ENCODE assay signal across 23 cellular contexts in the genomic region with DNA sequence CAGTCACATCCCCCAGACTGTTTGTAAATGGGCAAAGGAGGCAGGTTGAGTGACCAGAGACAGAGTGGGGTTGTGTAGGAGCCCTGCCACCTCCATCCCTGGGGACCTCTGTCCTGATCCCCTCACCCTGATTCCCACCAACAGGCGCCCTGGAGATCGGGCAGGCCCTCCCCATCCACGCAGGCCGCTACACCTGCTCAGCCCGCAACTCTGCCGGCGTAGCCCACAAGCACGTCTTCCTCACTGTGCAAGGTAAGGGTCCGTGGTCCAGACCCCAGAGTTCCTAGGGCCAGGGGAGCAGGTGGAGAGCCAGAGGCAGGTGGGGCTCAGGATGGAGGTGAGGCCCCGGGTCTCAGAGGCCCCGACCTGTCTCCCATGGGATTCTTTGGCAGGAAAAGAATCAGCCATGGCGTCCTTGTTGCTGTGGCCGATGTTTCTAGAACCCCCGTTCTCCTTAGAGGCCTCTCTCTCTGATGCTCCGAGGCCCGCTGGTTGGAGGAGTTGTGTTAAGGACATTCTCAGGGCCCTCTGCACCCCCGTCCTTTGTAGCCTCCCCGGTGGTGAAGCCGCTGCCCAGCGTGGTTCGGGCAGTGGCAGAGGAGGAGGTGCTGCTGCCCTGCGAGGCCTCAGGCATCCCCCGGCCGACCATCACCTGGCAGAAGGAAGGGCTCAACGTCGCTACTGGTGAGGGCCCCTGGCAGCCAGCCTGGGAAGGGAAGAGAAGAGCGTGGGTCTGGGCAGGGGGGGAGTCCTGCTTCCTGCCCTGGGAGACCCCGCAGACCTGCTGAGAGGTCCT. TPM values are rescaled to one million over a fixed set of nuclear protein-coding genes. Genes with fewer than 3 reads are reported as not detected.
DNase-seq lines count a peak whose midpoint lies in the region; ATAC-seq lines count a peak whose summit lies in the region.
"Had no signal": no experiment of that assay in that cellular context is flagged by ENCODE, and none has a peak within 500 bp of the region (broad histone marks: within the 10 kb centered on the region; RNA-seq: fewer than 3 reads in every experiment).

No MANE protein-coding gene starts in this region.

- peak overlapping the region; percentile 81 for H2AK5ac ChIP-seq in neuronal stem cell (ENCODE audit: low read depth, low read length)

- H3K79me1 ChIP-seq in neuronal stem cell (ENCODE audit: low read depth, low read length), result no peaks in the 10 kb centered on the region

- H3K9ac ChIP-seq in HUES64 (ENCODE audit: low read depth, low read length) (peak overlapping the region; percentile 5; the same call in 1 of the 2 replicates), neuronal stem cell (ENCODE audit: low read depth, low read length, poor library complexity) (peak overlapping the region; percentile 77)
- H3K9ac ChIP-seq: BLaER1 had no signal

- H3K36me3 ChIP-seq in HUES64 (ENCODE audit: insufficient read depth, low read length), result no peaks in the 10 kb centered on the region
- no peaks in the 10 kb centered on the region for H3K36me3 ChIP-seq in neuronal stem cell (replicated peaks in 1 of 2; ENCODE audit: control insufficient read depth in 2 of 2, insufficient read depth in 2 of 2, low read length in 2 of 2)
- H3K36me3 ChIP-seq: BE2C, BLaER1 had no signal

- peak overlapping the region; percentile 60 for H3K23ac ChIP-seq in neuronal stem cell (ENCODE audit: low read depth, low read length, poor library complexity)

- H3K9me3 ChIP-seq in HUES64 (ENCODE audit: insufficient read depth, low read depth, low read length) (no peaks in the 10 kb centered on the region), neuronal stem cell (replicated peaks in 1 of 2; ENCODE audit: control insufficient read depth in 2 of 2, insufficient read depth in 1 of 2, low read depth in 1 of 2, low read length in 2 of 2) (no peaks in the 10 kb centered on the region)
- H3K9me3 ChIP-seq: BE2C, BLaER1 had no signal

- H3K27me3 ChIP-seq in HUES64 (ENCODE audit: insufficient read depth, low read length), result no peaks in the 10 kb centered on the region
- peaks cover 0 to 28% (median 0%) of the 10 kb centered on the region in 3 experiments for H3K27me3 ChIP-seq in neuronal stem cell (ENCODE audit: control insufficient read depth in 3 of 3, insufficient read depth in 3 of 3, low read depth in 1 of 3, low read length in 3 of 3)
- H3K27me3 ChIP-seq: BE2C, BLaER1 had no signal

- no peak overlapping the region for H3K4ac ChIP-seq in neuronal stem cell (ENCODE audit: low read length)

- ATAC-seq in HG03439 (IDR thresholded peaks at IDR 0.05; ENCODE audit: unreplicated experiment), result no peak
- ATAC-seq in HG02840 (IDR thresholded peaks at IDR 0.05; ENCODE audit: low FRiP score, unreplicated experiment), result no peak
- no peak for ATAC-seq in HG02870 (IDR thresholded peaks at IDR 0.05; ENCODE audit: unreplicated experiment)
- ATAC-seq: GM12878 had no signal

- H2BK15ac ChIP-seq in neuronal stem cell (ENCODE audit: low read length), result peak overlapping the region; percentile 39

- WGBS in HUES64, result 93% methylated on average over 28 of the region's 28 CpGs
- WGBS in neuronal stem cell (ENCODE audit: extremely low coverage in 2 of 2, insufficient read length in 2 of 2, insufficient replicate concordance in 1 of 2), 2 donors, result no CpG with 5 or more reads among the region's 28 CpGs

- H3K4me1 ChIP-seq in HUES64 (ENCODE audit: insufficient read depth, low read length) (no peaks in the 10 kb centered on the region), neuronal stem cell (ENCODE audit: control insufficient read depth in 2 of 2, insufficient read depth in 1 of 2, low read depth in 1 of 2, low read length in 2 of 2) (peaks cover 0 to 2% of the 10 kb centered on the region in 2 donors)

- H3K27ac ChIP-seq in HUES64 (ENCODE audit: low read depth, low read length) (no peak overlapping the region), neuronal stem cell (replicated peaks; ENCODE audit: low read length) (no peak overlapping the region)
- H3K27ac ChIP-seq: BLaER1 had no signal

- H2BK5ac ChIP-seq in neuronal stem cell (ENCODE audit: low read length), result peak overlapping the region; percentile 39

- H3K18ac ChIP-seq in neuronal stem cell (ENCODE audit: low read length), result peak overlapping the region; percentile 76

- H3K4me2 ChIP-seq in neuronal stem cell (ENCODE audit: insufficient read depth, low read length, poor library complexity, severe bottlenecking), result no peak overlapping the region
- H3K4me2 ChIP-seq: BLaER1 had no signal

- H2BK120ac ChIP-seq in neuronal stem cell (ENCODE audit: low read depth, low read length), result peak overlapping the region; percentile 47

- DNase-seq in neuronal stem cell (ENCODE audit: low spot score), result no peak
- DNase-seq: 8988T; ACHN; BE2C; C1 segment of cervical spinal cord; CD4-positive, alpha-beta memory T cell; CD4-positive, CD25-positive, alpha-beta regulatory T cell; CD8-positive, alpha-beta memory T cell; COR-L47; DMS 273 treated with DMSO at 0.1 percent for 48 hours; DMS153; DMS53; DMS79; DND-41; EL; GDM1 had no signal

- peak overlapping the region; percentile 22 for H2BK12ac ChIP-seq in neuronal stem cell (ENCODE audit: low read length)

- no peak overlapping the region for H3K4me3 ChIP-seq in HUES64 (ENCODE audit: low read length)
- H3K4me3 ChIP-seq in neuronal stem cell (ENCODE audit: low read length in 2 of 2), result no peak overlapping the region
- H3K4me3 ChIP-seq: BLaER1, GM12878 had no signal

- H3K14ac ChIP-seq in neuronal stem cell (ENCODE audit: low read length), result peak overlapping the region; percentile 71

- peak overlapping the region; percentile 56 for H4K91ac ChIP-seq in neuronal stem cell (ENCODE audit: low read depth, low read length, poor library complexity)

- no peak overlapping the region for H2AFZ ChIP-seq in neuronal stem cell (ENCODE audit: low read length)

- H4K8ac ChIP-seq in neuronal stem cell (ENCODE audit: low read depth, low read length), result peak overlapping the region; percentile 43

RNA-seq across cellular contexts. Expression of gene ASS1, which starts 41.9 kb away (rescaled TPM):
- 38.1 TPM for polyA plus RNA-seq in HUES64 (2013, experiment 1 of 2)
- 36.4 TPM for polyA plus RNA-seq in HUES64 (2013, experiment 2 of 2)
- polyA plus RNA-seq in neuronal stem cell (2013, experiment 1 of 2), result 19.7 TPM
- 19.8 TPM for polyA plus RNA-seq in neuronal stem cell (2013, experiment 2 of 2)
- polyA plus RNA-seq: CD14-positive monocyte; CD4-positive, alpha-beta memory T cell; CD4-positive, CD25-positive, alpha-beta regulatory T cell; CD8-positive, alpha-beta memory T cell had no signal
